In the genomic region with DNA sequence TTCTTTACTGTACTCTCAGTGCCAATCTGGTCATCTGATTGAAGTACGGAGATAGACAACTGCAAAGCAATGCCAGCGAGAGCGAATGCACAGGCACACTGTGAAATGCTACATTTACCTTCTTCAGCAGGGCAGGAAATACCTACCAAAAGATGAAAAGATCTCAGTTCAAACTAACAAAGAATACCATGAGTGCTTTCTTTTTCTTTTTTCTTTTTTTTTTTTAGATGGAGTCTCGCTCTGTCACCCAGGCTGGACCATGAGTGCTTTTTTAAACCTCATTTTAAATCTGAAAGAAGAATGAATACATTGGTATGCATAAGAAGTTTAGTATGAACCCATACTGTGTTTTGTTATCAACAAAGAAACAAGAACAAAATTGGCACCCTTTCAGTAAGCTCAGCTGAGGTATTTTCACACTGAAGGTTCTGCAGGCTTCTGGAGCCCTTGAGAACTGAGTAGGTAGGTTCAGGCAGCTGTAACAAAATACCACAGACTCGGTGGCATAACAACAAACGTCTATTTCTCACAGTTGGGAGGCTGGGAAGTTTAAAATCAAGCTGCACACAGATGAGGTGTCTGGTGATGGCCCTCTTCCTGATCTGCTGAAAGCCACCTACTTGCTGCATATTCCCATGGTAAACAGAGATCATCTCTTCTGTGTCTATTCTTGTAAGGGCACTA, we compare ENCODE assay signal across 12 cellular contexts. TPM values are rescaled to one million over a fixed set of nuclear protein-coding genes. Genes with fewer than 3 reads are reported as not detected.
DNase-seq lines count a peak whose midpoint lies in the region; ATAC-seq and TF ChIP-seq lines count a peak whose summit lies in the region.
"Had no signal": no experiment of that assay in that cellular context is flagged by ENCODE, and none has a peak within 500 bp of the region (broad histone marks: within the 10 kb centered on the region; RNA-seq: fewer than 3 reads in every experiment).

No MANE protein-coding gene starts in this region.

- H4K20me1 ChIP-seq in PC-9 (ENCODE audit: insufficient read depth) = no peaks in the 10 kb centered on the region

- H3K4me3 Mint-ChIP-seq in activated CD8-positive, alpha-beta memory T cell treated with anti-CD3 and anti-CD28 coated beads, Interleukin-2, amount 10 ng/mL, durations not matched to agents 7 days and 5 days = peak overlapping the region; percentile 61

- no peaks in the 10 kb centered on the region for H3K9me3 Mint-ChIP-seq in activated CD8-positive, alpha-beta memory T cell treated with anti-CD3 and anti-CD28 coated beads, Interleukin-2, amount 10 ng/mL, durations not matched to agents 7 days and 5 days (ENCODE audit: low read depth)

- 0 out of 2 replicates have a peak, but pooled peaks have one; percentile 13 for TF ChIP-seq POLR2A in Raji (IDR thresholded peaks at IDR 0.05; ENCODE audit: insufficient read depth, low read depth, low read length)

- no peak overlapping the region for H3K4me2 ChIP-seq in PC-9

- H3K36me3 Mint-ChIP-seq in activated CD8-positive, alpha-beta memory T cell treated with anti-CD3 and anti-CD28 coated beads, Interleukin-2, amount 10 ng/mL, durations not matched to agents 7 days and 5 days = peaks cover 2% of the 10 kb centered on the region

- H3K4me3 ChIP-seq in astrocyte of the cerebellum (ENCODE audit: low read depth, low read length) (no peak overlapping the region), PC-9 (no peak overlapping the region)
- H3K4me3 ChIP-seq: upper lobe of left lung had no signal

- H3K79me2 ChIP-seq in PC-9 (ENCODE audit: low read depth) = no peaks in the 10 kb centered on the region

- no peaks in the 10 kb centered on the region for H3K9me2 ChIP-seq in PC-9 (ENCODE audit: insufficient read depth)

- TF ChIP-seq CTCF in astrocyte of the cerebellum (IDR thresholded peaks at IDR 0.05; ENCODE audit: low read depth, low read length, missing control alignments) = no peak
- no peak for TF ChIP-seq CTCF in PC-9 (conservative IDR thresholded peaks at IDR 0.05)

- in situ Hi-C loops in astrocyte of the cerebellum (cut with HindIII; ENCODE audit: low sequenced_read_pairs) = no loop called here

- no peak for DNase-seq in activated CD8-positive, alpha-beta memory T cell treated with anti-CD3 and anti-CD28 coated beads, Interleukin-2, amount 10 ng/mL, durations not matched to agents 7 days and 5 days
- no peak for DNase-seq in activated CD8-positive, alpha-beta memory T cell treated with anti-CD3 and anti-CD28 coated beads, Interleukin-2, amount 50 U/mL, for 48 hours
- peak; percentile 36 for DNase-seq in astrocyte of the cerebellum (ENCODE audit: low read depth)
- DNase-seq in smooth muscle cell of the brain vasculature (ENCODE audit: low read depth, low spot score) = peak; percentile 23
- DNase-seq in PC-9 = no peak
- DNase-seq in NCI-H2196 treated with DMSO at 0.1 percent for 48 hours (lab: John Stamatoyannopoulos, UW; ENCODE audit: unreplicated experiment) = no peak
- no peak for DNase-seq in cerebellar cortex (ENCODE audit: low spot score)
- DNase-seq: anterior cingulate cortex, NCI-H1092 treated with DMSO at 0.1 percent for 48 hours, upper lobe of left lung had no signal

- H3K4me1 Mint-ChIP-seq in activated CD8-positive, alpha-beta memory T cell treated with anti-CD3 and anti-CD28 coated beads, Interleukin-2, amount 10 ng/mL, durations not matched to agents 7 days and 5 days = peaks cover 80% of the 10 kb centered on the region

- no peaks in the 10 kb centered on the region for H3K36me3 ChIP-seq in PC-9 (ENCODE audit: low read depth)
- H3K36me3 ChIP-seq: upper lobe of left lung had no signal

- H3K27me3 ChIP-seq in PC-9 (ENCODE audit: insufficient read depth, low read depth) = no peaks in the 10 kb centered on the region
- H3K27me3 ChIP-seq: upper lobe of left lung had no signal

- no peak overlapping the region for H2AFZ ChIP-seq in PC-9

- CTCF ChIA-PET in activated CD8-positive, alpha-beta memory T cell treated with anti-CD3 and anti-CD28 coated beads, Interleukin-2, amount 10 ng/mL, durations not matched to agents 7 days and 5 days (lab: Charles Lee) = interaction anchor here (1.1 to 20.1 kb wide), 9 partner anchors 9 to 529 kb away, joined by 3 to 392 read pairs (median 3); partner anchors contain the start of gene DENND2D
- CTCF ChIA-PET in PC-9 (lab: Charles Lee) = interaction anchor here (1.1 kb wide), 1 partner anchor 197 kb away, joined by 3 read pairs; no protein-coding TSS in a partner anchor

- H3K27me3 Mint-ChIP-seq in activated CD8-positive, alpha-beta memory T cell treated with anti-CD3 and anti-CD28 coated beads, Interleukin-2, amount 10 ng/mL, durations not matched to agents 7 days and 5 days = no peaks in the 10 kb centered on the region

- ATAC-seq in activated CD8-positive, alpha-beta memory T cell treated with anti-CD3 and anti-CD28 coated beads, Interleukin-2, amount 10 ng/mL, durations not matched to agents 7 days and 5 days = no peak

- BruUV-seq in PC-9 (replicated peaks; lab: Mats Ljungman, UMichigan) = no TSS peak

- H3K4me1 ChIP-seq in PC-9 (replicated peaks; ENCODE audit: insufficient read depth) = peaks cover 34% of the 10 kb centered on the region

- POLR2A ChIA-PET in PC-9 (lab: Charles Lee; ENCODE audit: unreplicated experiment) = no interaction called here

- H3F3A ChIP-seq in PC-9 (ENCODE audit: insufficient read depth, low read depth) = peaks cover 16% of the 10 kb centered on the region

- intact Hi-C loops in PC-9 (cut with micrococcal nuclease; ENCODE audit: unreplicated experiment) = no loop called here

- peak overlapping the region; percentile 76 for H3K27ac Mint-ChIP-seq in activated CD8-positive, alpha-beta memory T cell treated with anti-CD3 and anti-CD28 coated beads, Interleukin-2, amount 10 ng/mL, durations not matched to agents 7 days and 5 days

- H3K9me3 ChIP-seq in PC-9 (ENCODE audit: insufficient read depth, low read depth) = no peaks in the 10 kb centered on the region
- H3K9me3 ChIP-seq: upper lobe of left lung had no signal

- no peak overlapping the region for H3K27ac ChIP-seq in PC-9
- H3K27ac ChIP-seq: upper lobe of left lung had no signal

RNA-seq across cellular contexts. Expression of gene CHI3L2, which starts 1.7 kb away (rescaled TPM):
- total RNA-seq in activated CD8-positive, alpha-beta memory T cell treated with anti-CD3 and anti-CD28 coated beads, Interleukin-2, amount 10 ng/mL, durations not matched to agents 7 days and 5 days = 10 to 100 TPM in 1 of 2 experiments, 1 to 10 TPM in 1; 6.7 to 13.0 TPM
- total RNA-seq in PC-9 (2021) = not detected in 2 replicates
- total RNA-seq: fibroblast of villous mesenchyme had no signal

RNA-seq across cellular contexts. Expression of gene DENND2D, which starts 25.4 kb away (rescaled TPM):
- total RNA-seq in activated CD8-positive, alpha-beta memory T cell treated with anti-CD3 and anti-CD28 coated beads, Interleukin-2, amount 10 ng/mL, durations not matched to agents 7 days and 5 days = 100 to 1,000 TPM; 187 to 209 TPM
- total RNA-seq in PC-9 (2021) = 37.2 and 44.9 TPM in 2 replicates

Comparison
In these comparisons a context has a peak if more than half of its experiments do, and no peak if none do; other contexts are left out.
1. DNase-seq: peak in astrocyte of the cerebellum (single experiment) and smooth muscle cell of the brain vasculature (single experiment); none in activated CD8-positive, alpha-beta memory T cell treated with anti-CD3 and anti-CD28 coated beads, Interleukin-2, amount 10 ng/mL, durations not matched to agents 7 days and 5 days (single experiment), activated CD8-positive, alpha-beta memory T cell treated with anti-CD3 and anti-CD28 coated beads, Interleukin-2, amount 50 U/mL, for 48 hours (single experiment), PC-9 (0 of 2), NCI-H2196 treated with DMSO at 0.1 percent for 48 hours (single experiment) and cerebellar cortex (single experiment).